ENCODE assay signal across 1 cellular context in the genomic region with DNA sequence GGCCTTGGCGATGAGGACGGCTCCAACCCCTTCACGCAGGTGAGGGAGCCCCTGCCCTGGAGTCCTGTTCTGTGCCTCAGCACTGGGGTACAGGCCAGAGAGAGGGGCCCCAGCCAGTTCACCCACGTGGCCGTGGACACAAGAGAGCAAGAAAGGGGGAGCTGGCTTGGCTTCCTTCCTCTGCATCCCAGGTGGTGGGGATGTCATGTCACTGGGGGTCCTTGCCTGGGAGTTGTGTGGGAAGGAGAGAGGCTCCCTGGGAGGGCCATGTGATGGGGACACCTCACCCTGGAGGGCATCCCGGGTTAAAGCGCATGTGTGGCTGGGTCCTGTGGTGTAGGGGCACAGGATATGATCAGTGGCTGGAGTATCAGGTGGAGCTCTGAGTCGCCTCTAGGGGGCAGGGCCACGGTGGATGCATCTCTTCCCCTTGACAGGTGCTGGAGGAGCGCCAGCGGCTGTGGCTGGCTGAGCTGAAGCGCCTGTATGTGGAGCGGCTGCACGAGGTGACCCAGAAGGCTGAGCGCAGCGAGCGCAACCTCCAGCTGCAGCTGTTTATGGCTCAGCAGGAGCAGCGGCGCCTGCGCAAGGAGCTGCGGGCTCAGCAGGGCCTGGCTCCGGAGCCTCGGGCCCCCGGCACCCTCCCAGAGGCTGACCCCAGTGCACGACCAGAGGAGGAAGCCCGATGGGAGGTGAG.
TF ChIP-seq lines count a peak whose summit lies in the region.

No MANE protein-coding gene starts in this region.

TF ChIP-seq in SK-N-SH treated with all-trans-retinoic acid at 6 μM for 48 hours, 23 proteins besides CTCF, POLR2A, EP300 and RAD21 (continued from another document):
- no peak for TF ChIP-seq CREB5 (CRISPR knock-in tag; IDR thresholded peaks at IDR 0.05; ENCODE audit: low read depth)
